Comparison of ENCODE assay signal across 1 cellular context in the genomic region with DNA sequence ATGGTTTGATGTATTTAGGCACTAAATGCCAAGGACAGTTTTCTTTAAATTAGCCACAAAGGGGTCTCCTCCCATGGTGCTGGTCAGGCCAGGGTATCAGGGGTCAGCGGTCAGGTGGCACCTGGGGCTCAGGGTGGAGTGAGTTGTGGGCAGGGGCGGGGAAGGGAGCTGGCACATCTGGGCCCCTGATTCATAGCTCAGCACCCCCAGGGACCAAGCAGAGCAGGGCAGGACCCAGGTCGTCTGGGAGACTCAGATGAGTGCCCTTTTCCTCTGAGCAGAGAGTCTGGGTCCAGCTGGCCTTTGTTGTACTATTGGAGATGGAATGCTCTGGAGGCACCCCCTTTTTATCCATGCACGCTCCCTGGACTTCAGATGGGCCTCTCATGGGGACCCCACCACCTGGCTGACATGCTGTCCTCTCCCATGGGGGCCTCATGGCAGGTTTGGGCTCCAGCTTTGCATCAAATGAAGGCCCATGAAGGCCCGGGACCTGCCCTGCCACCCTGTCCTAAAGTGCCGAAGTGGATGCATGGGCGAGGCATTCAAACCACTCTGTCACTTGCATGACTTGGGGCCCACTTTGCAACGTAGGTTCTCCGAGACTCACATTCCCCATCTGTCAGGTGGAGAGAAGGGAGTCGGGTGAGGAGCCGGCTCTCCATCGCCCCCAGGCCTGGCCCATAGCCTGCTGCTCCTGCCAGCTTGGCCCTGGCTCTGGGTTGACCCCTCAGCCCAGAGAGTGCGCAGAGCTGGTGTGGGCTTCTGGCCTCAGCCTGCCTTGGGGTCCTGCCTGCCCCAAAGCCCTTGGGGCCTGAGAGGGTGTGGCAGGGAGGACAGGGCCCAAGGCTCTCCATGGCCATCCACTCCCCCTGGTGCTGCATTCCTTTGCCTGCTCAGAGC.
TF ChIP-seq lines count a peak whose summit lies in the region.

No MANE protein-coding gene starts in this region.

TF ChIP-seq in HepG2, 621 proteins besides CTCF, POLR2A, EP300 and RAD21:
- TF ChIP-seq SNAPC4 (CRISPR knock-in tag; IDR thresholded peaks at IDR 0.05): no peak
- no peak for TF ChIP-seq KDM6A (CRISPR knock-in tag; IDR thresholded peaks at IDR 0.05; ENCODE audit: low read depth)
- no peak for TF ChIP-seq SMC3 (IDR thresholded peaks at IDR 0.05; ENCODE audit: low read length)
- no peak for TF ChIP-seq ATRX (CRISPR knock-in tag; IDR thresholded peaks at IDR 0.05; ENCODE audit: borderline replicate concordance)
- no peak for TF ChIP-seq CC2D1A (CRISPR knock-in tag; IDR thresholded peaks at IDR 0.05)
- TF ChIP-seq ZNF143 (CRISPR knock-in tag; IDR thresholded peaks at IDR 0.05): no peak
- no peak for TF ChIP-seq TOE1 (CRISPR knock-in tag; IDR thresholded peaks at IDR 0.05)
- no peak for TF ChIP-seq EED (CRISPR knock-in tag; IDR thresholded peaks at IDR 0.05)
- no peak for TF ChIP-seq ZNF296 (CRISPR knock-in tag; conservative IDR thresholded peaks at IDR 0.05)
TF ChIP-seq in HepG2: peak in this region for 0.
